ENCODE assay signal across 1 cellular context in genomic region chr1:226778657-226779058, GRCh38.
TF ChIP-seq lines count a peak whose summit lies in the region.

No MANE protein-coding gene starts in this region.

TF ChIP-seq in HEK293, 187 proteins besides CTCF, POLR2A, EP300 and RAD21 (continued from another document):
- TF ChIP-seq INSM2 (tag by site-specific recombination; IDR thresholded peaks at IDR 0.05) = peak; percentile 72; the same call in 1 of the 2 replicates
- TF ChIP-seq REPIN1 (tag by site-specific recombination; IDR thresholded peaks at IDR 0.05; ENCODE audit: low read depth) = no peak
- TF ChIP-seq ZNF311 (tag by site-specific recombination; IDR thresholded peaks at IDR 0.05; ENCODE audit: borderline replicate concordance) = no peak
- TF ChIP-seq ZFP69B (tag by site-specific recombination; IDR thresholded peaks at IDR 0.05) = peak; percentile 60; the same call in 1 of the 2 replicates
- TF ChIP-seq MEIS1 (CRISPR knock-in tag; IDR thresholded peaks at IDR 0.05; ENCODE audit: borderline replicate concordance) = peak; percentile 91
- peak; percentile 85 for TF ChIP-seq ZNF600 (tag by site-specific recombination; IDR thresholded peaks at IDR 0.05)
- TF ChIP-seq KLF8 (tag by site-specific recombination; IDR thresholded peaks at IDR 0.05) = peak; percentile 25; the same call in 1 of the 2 replicates
- TF ChIP-seq ZNF18 (tag by site-specific recombination; IDR thresholded peaks at IDR 0.05) = peak; percentile 68
- no peak for TF ChIP-seq KLF1 (tag by site-specific recombination; IDR thresholded peaks at IDR 0.05)
- peak; percentile 96 for TF ChIP-seq ZNF561 (tag by site-specific recombination; IDR thresholded peaks at IDR 0.05; ENCODE audit: borderline replicate concordance)
- 0 out of 2 replicates have a peak, but pooled peaks have one; percentile 20 for TF ChIP-seq PATZ1 (tag by site-specific recombination; IDR thresholded peaks at IDR 0.05)
- 0 out of 2 replicates have a peak, but pooled peaks have one; percentile 45 for TF ChIP-seq KLF10 (tag by site-specific recombination; IDR thresholded peaks at IDR 0.05)
- TF ChIP-seq TRIM28 (IDR thresholded peaks at IDR 0.05; ENCODE audit: borderline replicate concordance, low read length) = 0 out of 2 replicates have a peak, but pooled peaks have one; percentile 11
TF ChIP-seq in HEK293: peak in this region for 54.
